Comparison of ENCODE assay signal across 25 cellular contexts in the genomic region with DNA sequence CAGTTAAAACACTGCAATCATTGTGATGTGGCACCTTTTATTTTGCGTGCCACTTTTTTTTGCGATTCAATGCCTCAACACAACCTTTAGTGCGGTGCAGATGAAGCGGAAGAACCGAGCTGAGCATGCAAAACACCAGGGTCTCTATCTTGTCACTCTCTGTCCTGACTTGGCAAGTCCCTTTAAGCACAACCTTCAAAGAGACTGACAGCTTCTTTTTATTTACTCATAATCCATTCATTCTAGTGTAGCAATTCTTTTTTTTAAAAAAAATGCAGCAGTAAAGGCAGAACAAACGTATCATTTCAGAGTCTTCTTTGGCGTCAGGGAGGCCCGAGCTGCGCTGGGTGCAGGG. TPM values are rescaled to one million over a fixed set of nuclear protein-coding genes. Genes with fewer than 3 reads are reported as not detected.
DNase-seq lines count a peak whose midpoint lies in the region; ATAC-seq, FAIRE-seq and TF ChIP-seq lines count a peak whose summit lies in the region.
"Had no signal": no experiment of that assay in that cellular context is flagged by ENCODE, and none has a peak within 500 bp of the region (broad histone marks: within the 10 kb centered on the region; RNA-seq: fewer than 3 reads in every experiment).

No MANE protein-coding gene starts in this region.

- H3K4me1 Mint-ChIP-seq in GM23338 (peaks cover 42% of the 10 kb centered on the region), brain (peaks cover 36% of the 10 kb centered on the region), nephron (peaks cover 6% of the 10 kb centered on the region)

- H3K27me3 ChIP-seq in GM23338 (ENCODE audit: insufficient read depth) (peaks cover 100% of the 10 kb centered on the region), gastrocnemius medialis (peaks cover 64 to 90% (median 64%) of the 10 kb centered on the region in 3 donors)

- no peaks in the 10 kb centered on the region for H3K9me2 ChIP-seq in GM23338 (ENCODE audit: insufficient read depth)
- H3K9me2 ChIP-seq: SK-N-SH had no signal

- H3K4me3 ChIP-seq in GM23338 (no peak overlapping the region), gastrocnemius medialis (no peak overlapping the region)

- DNase-seq in GM23338 (ENCODE audit: low spot score), result no peak
- peak; percentile 54 for DNase-seq in retina
- no peak for DNase-seq in GM13976 (ENCODE audit: low spot score)
- DNase-seq in D721Med (ENCODE audit: insufficient read length, low spot score), result no peak
- no peak for DNase-seq in gastrocnemius medialis
- DNase-seq: Calu3; DMS153; DND-41; GOT3; Karpas-422; NCI-H146; NCI-H1930; NCI-H446; NCI-H524 treated with DMSO at 0.1 percent for 48 hours; NCI-H82; NK-92 treated with Interleukin-12 subunit alpha and Interleukin-12 subunit beta, amount 100 ng/mL, for 24 hours; PC-3; SK-N-SH had no signal

- no peak overlapping the region for H2AFZ ChIP-seq in GM23338

- H3K4me2 ChIP-seq in GM23338, result 0 out of 2 replicates have a peak overlapping the region, but pooled peaks have one; percentile 78
- H3K4me2 ChIP-seq: SK-N-SH had no signal

- no peaks in the 10 kb centered on the region for H3K79me2 ChIP-seq in GM23338 (replicated peaks; ENCODE audit: insufficient read depth)

- H3K27ac Mint-ChIP-seq in GM23338 (no peak overlapping the region), brain (peak overlapping the region in 1 of 5 experiments; percentile 68), nephron (no peak overlapping the region)

- H3F3A ChIP-seq in GM23338 (replicated peaks; ENCODE audit: low read depth), result peaks cover 31% of the 10 kb centered on the region

- no peak for TF ChIP-seq POLR2A in gastrocnemius medialis (IDR thresholded peaks at IDR 0.05)

- in situ Hi-C loops in GM13976 (cut with MboI; ENCODE audit: low sequenced_read_pairs, unreplicated experiment), result no loop called here
- in situ Hi-C loops in gastrocnemius medialis (cut with MboI; ENCODE audit: low sequenced_read_pairs in 4 of 4), result no loop called here

- H3K27ac ChIP-seq in GM23338 (ENCODE audit: low read depth) (no peak overlapping the region), gastrocnemius medialis (no peak overlapping the region)

- FAIRE-seq in D721Med (lab: Jason Lieb, UNC), result no peak
- FAIRE-seq: HepG2 had no signal

- peaks cover 94% of the 10 kb centered on the region for H3K27me3 Mint-ChIP-seq in GM23338 (ENCODE audit: insufficient read depth, low read depth, poor library complexity)
- H3K27me3 Mint-ChIP-seq in brain, result peaks cover 94% of the 10 kb centered on the region
- H3K27me3 Mint-ChIP-seq in nephron (ENCODE audit: low read depth), result peaks cover 97% of the 10 kb centered on the region

- TF ChIP-seq CTCF in GM23338 (conservative IDR thresholded peaks at IDR 0.05; ENCODE audit: low read depth in 2 of 2) (no peak), brain (conservative IDR thresholded peaks at IDR 0.05) (no peak), nephron (IDR thresholded peaks at IDR 0.05; ENCODE audit: unreplicated experiment in 3 of 3) (no peak), GM13976 (IDR thresholded peaks at IDR 0.05; ENCODE audit: borderline replicate concordance, control extremely low read depth, extremely low read depth, insufficient read depth, missing control alignments) (no peak), D721Med (IDR thresholded peaks at IDR 0.05; ENCODE audit: insufficient read depth, missing control alignments) (no peak), gastrocnemius medialis (IDR thresholded peaks at IDR 0.05 in 4 of 5, conservative IDR thresholded peaks at IDR 0.05 in 1 of 5) (no peak)

- ATAC-seq in GM23338 (no peak), gastrocnemius medialis (no peak)
- ATAC-seq: HCT116, HepG2, PC-3 had no signal

- no peaks in the 10 kb centered on the region for H3K9me3 ChIP-seq in gastrocnemius medialis
- H3K9me3 ChIP-seq: SK-N-SH had no signal

- H4K20me1 ChIP-seq in GM23338 (replicated peaks; ENCODE audit: insufficient read depth), result peaks cover 38% of the 10 kb centered on the region

- H3K4me3 Mint-ChIP-seq in GM23338, result peak overlapping the region; percentile 47; the same call in 2 of the 3 replicates
- H3K4me3 Mint-ChIP-seq in brain, result peak overlapping the region; percentile 77 to 82 (median 77)
- H3K4me3 Mint-ChIP-seq in nephron, result peak overlapping the region in 2 of 3 experiments; percentile 57

- intact Hi-C loops in gastrocnemius medialis (cut with DNase I; ENCODE audit: low total_unique reads), result no loop called here

- H3K36me3 ChIP-seq in GM23338 (ENCODE audit: insufficient read depth) (no peaks in the 10 kb centered on the region), gastrocnemius medialis (no peaks in the 10 kb centered on the region)

- H3K4me1 ChIP-seq in GM23338 (ENCODE audit: insufficient read depth) (peaks cover 61% of the 10 kb centered on the region), gastrocnemius medialis (no peaks in the 10 kb centered on the region)

- H3K9me3 Mint-ChIP-seq in GM23338 (peaks cover 6% of the 10 kb centered on the region; the same call in 2 of the 3 replicates), brain (peaks cover 0 to 11% (median 3%) of the 10 kb centered on the region in 5 experiments), nephron (peaks cover 2% of the 10 kb centered on the region)

- peaks cover 3% of the 10 kb centered on the region; the same call in 1 of the 3 replicates for H3K36me3 Mint-ChIP-seq in GM23338 (ENCODE audit: low read depth)
- H3K36me3 Mint-ChIP-seq in brain, result no peaks in the 10 kb centered on the region
- no peaks in the 10 kb centered on the region for H3K36me3 Mint-ChIP-seq in nephron (ENCODE audit: low read depth)

TF ChIP-seq in GM23338, 12 proteins besides CTCF, POLR2A, EP300 and RAD21:
- TF ChIP-seq EZH2 (IDR thresholded peaks at IDR 0.05; ENCODE audit: low read depth, unreplicated experiment) (peak; percentile 10), STAT1 (IDR thresholded peaks at IDR 0.05; ENCODE audit: unreplicated experiment) (no peak)
TF ChIP-seq in GM23338: peak in this region for 1.

RNA-seq across cellular contexts. Expression of gene PTF1A, which starts 3.7 kb away (rescaled TPM):
- not detected in 2 replicates for total RNA-seq in GM23338 (2014; rRNA removed; shearing (Covaris generic))
- not detected in 2 replicates for polyA plus RNA-seq in GM23338 (2016; fragmentation: Nextera tagmentation; extraction: Ambion mirVana)
- not detected for polyA plus RNA-seq in brain (ENCODE audit: insufficient read depth, low read depth, low replicate concordance)
- not detected for total RNA-seq in gastrocnemius medialis
- total RNA-seq: A172, Calu3, HepG2, HT1080, PC-3 had no signal
- polyA plus RNA-seq: BJ, HepG2, SK-N-SH had no signal
